ENCODE assay signal across 8 cellular contexts in the genomic region with DNA sequence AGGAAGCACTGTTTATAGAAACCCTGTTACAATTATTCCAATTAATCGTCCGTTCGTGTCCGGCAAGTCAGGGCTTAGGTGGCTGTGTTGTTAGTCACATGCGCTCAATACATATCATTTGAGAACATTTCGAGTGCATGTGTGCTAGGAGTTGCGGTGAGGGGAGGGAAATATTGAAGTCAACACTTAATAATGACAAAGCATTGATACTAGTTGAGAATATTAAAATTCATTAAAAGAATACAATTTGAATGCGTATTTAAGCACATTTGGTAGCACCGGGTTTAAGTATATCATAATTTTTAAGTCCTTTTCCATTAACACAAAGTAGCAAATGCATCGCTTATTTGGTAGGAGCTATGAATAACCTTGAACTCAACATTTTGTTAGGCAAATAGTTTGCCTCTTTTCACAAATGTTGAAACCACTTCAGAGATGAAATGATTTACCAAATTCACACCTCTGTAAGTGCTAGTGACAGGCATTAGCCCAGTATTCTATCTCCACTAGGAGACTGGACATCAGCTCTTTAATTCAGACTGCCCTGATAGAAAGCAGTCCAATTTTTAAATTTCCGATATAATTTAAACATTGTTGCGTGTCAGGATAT. TPM values are rescaled to one million over a fixed set of nuclear protein-coding genes. Genes with fewer than 3 reads are reported as not detected.
A peak's percentile ranks its signal among the peaks of the same experiment; 100 is the strongest.
DNase-seq lines count a peak whose midpoint lies in the region; ATAC-seq and TF ChIP-seq lines count a peak whose summit lies in the region.

No MANE protein-coding gene starts in this region.

- no peak for TF ChIP-seq CTCF in ascending aorta (IDR thresholded peaks at IDR 0.05)
- no peak for TF ChIP-seq CTCF in lower lobe of right lung (IDR thresholded peaks at IDR 0.05)
- no peak for TF ChIP-seq CTCF in upper lobe of left lung (IDR thresholded peaks at IDR 0.05)

- no peaks in the 10 kb centered on the region for H3K9me3 Mint-ChIP-seq in activated naive CD4-positive, alpha-beta T cell treated with anti-CD3 and anti-CD28 coated beads, Interleukin-2, amount 50 U/mL, for 24 hours

- H3K36me3 Mint-ChIP-seq in activated naive CD4-positive, alpha-beta T cell treated with anti-CD3 and anti-CD28 coated beads, Interleukin-2, amount 50 U/mL, for 24 hours, result peaks cover 30% of the 10 kb centered on the region

- peak in 1 of 4 donors; percentile 10 for TF ChIP-seq EP300 in upper lobe of left lung (IDR thresholded peaks at IDR 0.05)

- H3K4me1 ChIP-seq in ascending aorta (peaks cover 0 to 25% of the 10 kb centered on the region in 2 donors), lower lobe of right lung (peaks cover 24% of the 10 kb centered on the region), upper lobe of left lung (peaks cover 19 to 35% (median 23%) of the 10 kb centered on the region in 4 donors)

- H3K27ac Mint-ChIP-seq in activated naive CD4-positive, alpha-beta T cell treated with anti-CD3 and anti-CD28 coated beads, Interleukin-2, amount 50 U/mL, for 24 hours, result peak overlapping the region; percentile 97

- H3K27me3 ChIP-seq in ascending aorta (no peaks in the 10 kb centered on the region), lower lobe of right lung (ENCODE audit: low read depth) (no peaks in the 10 kb centered on the region), upper lobe of left lung (no peaks in the 10 kb centered on the region)

- H3K4me3 Mint-ChIP-seq in activated naive CD4-positive, alpha-beta T cell treated with anti-CD3 and anti-CD28 coated beads, Interleukin-2, amount 50 U/mL, for 24 hours, result peak overlapping the region; percentile 94

- DNase-seq in activated naive CD4-positive, alpha-beta T cell treated with anti-CD3 and anti-CD28 coated beads, Interleukin-2, amount 50 U/mL, for 16 hours, result no peak
- DNase-seq in ascending aorta (ENCODE audit: low spot score in 2 of 2) (no peak), lower lobe of right lung (no peak), upper lobe of left lung (no peak), NCI-H187 treated with DMSO at 0.1 percent for 48 hours (lab: John Stamatoyannopoulos, UW) (no peak)

- no peaks in the 10 kb centered on the region for H3K27me3 Mint-ChIP-seq in activated naive CD4-positive, alpha-beta T cell treated with anti-CD3 and anti-CD28 coated beads, Interleukin-2, amount 50 U/mL, for 24 hours

- intact Hi-C loops in ascending aorta (cut with DNase I), result loop anchor here (2.0 to 10.0 kb wide), 6 partner anchors 30 to 506 kb away; a partner anchor contains a TSS
- intact Hi-C loops in lower lobe of right lung (cut with DNase I), result no loop called here

- no peak for ATAC-seq in lower lobe of right lung
- no peak for ATAC-seq in upper lobe of left lung (ENCODE audit: low FRiP score in 2 of 2)
- no peak for ATAC-seq in HG02981 (IDR thresholded peaks at IDR 0.05; ENCODE audit: unreplicated experiment)
- ATAC-seq in GM19023 (IDR thresholded peaks at IDR 0.05; ENCODE audit: unreplicated experiment), result no peak

- 19 to 21% methylated on average over 12 of the region's 12 CpGs for WGBS in upper lobe of left lung, 2 donors

- peaks cover 45% of the 10 kb centered on the region for H3K4me1 Mint-ChIP-seq in activated naive CD4-positive, alpha-beta T cell treated with anti-CD3 and anti-CD28 coated beads, Interleukin-2, amount 50 U/mL, for 24 hours

- H3K36me3 ChIP-seq in ascending aorta (no peaks in the 10 kb centered on the region), lower lobe of right lung (no peaks in the 10 kb centered on the region), upper lobe of left lung (no peaks in the 10 kb centered on the region)

- H3K27ac ChIP-seq in ascending aorta, result peak overlapping the region; percentile 94 to 98
- peak overlapping the region; percentile 88 for H3K27ac ChIP-seq in lower lobe of right lung
- peak overlapping the region; percentile 90 to 92 (median 91) for H3K27ac ChIP-seq in upper lobe of left lung

- H3K4me3 ChIP-seq in ascending aorta (peak overlapping the region; percentile 83 to 88), lower lobe of right lung (peak overlapping the region; percentile 84), upper lobe of left lung (peak overlapping the region; percentile 56 to 85 (median 76))

- TF ChIP-seq POLR2A in upper lobe of left lung (IDR thresholded peaks at IDR 0.05), result no peak

- no peaks in the 10 kb centered on the region for H3K9me3 ChIP-seq in ascending aorta
- no peaks in the 10 kb centered on the region for H3K9me3 ChIP-seq in lower lobe of right lung
- H3K9me3 ChIP-seq in upper lobe of left lung, result no peaks in the 10 kb centered on the region

RNA-seq across cellular contexts. Expression of a gene that starts 1.1 kb away (rescaled TPM):
- total RNA-seq in ascending aorta (125 TPM), lower lobe of right lung (135 TPM), upper lobe of left lung (100 to 1,000 TPM in 5 of 6 donors, 10 to 100 TPM in 1; 93.2 to 199 (median 138) TPM)
